Comparison of ENCODE assay signal across 9 cellular contexts in genomic region chr12:110600254-110600653, GRCh38. TPM values are rescaled to one million over a fixed set of nuclear protein-coding genes. Genes with fewer than 3 reads are reported as not detected.
DNase-seq lines count a peak whose midpoint lies in the region; ATAC-seq and TF ChIP-seq lines count a peak whose summit lies in the region.
"Had no signal": no experiment of that assay in that cellular context is flagged by ENCODE, and none has a peak within 500 bp of the region (broad histone marks: within the 10 kb centered on the region; RNA-seq: fewer than 3 reads in every experiment).

No MANE protein-coding gene starts in this region.

- H3K36me3 ChIP-seq in breast epithelium (no peaks in the 10 kb centered on the region), lower lobe of right lung (no peaks in the 10 kb centered on the region), prostate gland (no peaks in the 10 kb centered on the region)

- H3K4me3 ChIP-seq in breast epithelium, result no peak overlapping the region
- H3K4me3 ChIP-seq in lower lobe of right lung, result no peak overlapping the region
- no peak overlapping the region for H3K4me3 ChIP-seq in prostate gland
- H3K4me3 ChIP-seq: skin epidermis had no signal

- WGBS in prostate gland, result 39% methylated on average over 4 of the region's 4 CpGs

- H3K27ac ChIP-seq in breast epithelium (no peak overlapping the region), lower lobe of right lung (no peak overlapping the region), prostate gland (no peak overlapping the region)

- no peaks in the 10 kb centered on the region for H3K27me3 ChIP-seq in breast epithelium
- H3K27me3 ChIP-seq in lower lobe of right lung (ENCODE audit: low read depth), result no peaks in the 10 kb centered on the region
- no peaks in the 10 kb centered on the region for H3K27me3 ChIP-seq in prostate gland (replicated peaks; ENCODE audit: insufficient read depth)

- intact Hi-C loops in breast epithelium (cut with DNase I; ENCODE audit: low total_unique reads) (loop anchor here (5.0 kb wide), 2 partner anchors 88 to 1048 kb away; no protein-coding TSS in a partner anchor), lower lobe of right lung (cut with DNase I) (loop anchor here (5.0 kb wide), 1 partner anchor 88 kb away; no protein-coding TSS in a partner anchor), prostate gland (cut with DNase I) (loop anchor here (1.0 to 5.0 kb wide), 4 partner anchors 86 to 148 kb away; partner anchors contain the start of genes ARPC3, FAM216A and GPN3)

- no peaks in the 10 kb centered on the region for H3K4me1 ChIP-seq in breast epithelium
- peaks cover 7% of the 10 kb centered on the region for H3K4me1 ChIP-seq in lower lobe of right lung
- no peaks in the 10 kb centered on the region for H3K4me1 ChIP-seq in prostate gland (replicated peaks)

- TF ChIP-seq CTCF in breast epithelium (IDR thresholded peaks at IDR 0.05) (peak in 2 of 3 donors; percentile 59 to 66), lower lobe of right lung (IDR thresholded peaks at IDR 0.05) (peak; percentile 43), prostate gland (IDR thresholded peaks at IDR 0.05) (peak in 2 of 4 experiments; percentile 66 to 70)

- peak; percentile 65 to 75 for ATAC-seq in lower lobe of right lung
- ATAC-seq in HG03159 (IDR thresholded peaks at IDR 0.05; ENCODE audit: unreplicated experiment), result no peak
- no peak for ATAC-seq in GM19397 (IDR thresholded peaks at IDR 0.05; ENCODE audit: unreplicated experiment)

- no peak for TF ChIP-seq POLR2A in breast epithelium (IDR thresholded peaks at IDR 0.05)
- no peak for TF ChIP-seq POLR2A in prostate gland (IDR thresholded peaks at IDR 0.05)

- DNase-seq in NCI-H2107 treated with DMSO at 0.1 percent for 48 hours (lab: John Stamatoyannopoulos, UW; ENCODE audit: unreplicated experiment) (peak; percentile 55), NCI-H2107 (lab: John Stamatoyannopoulos, UW) (no peak), NCI-H1694 (lab: John Stamatoyannopoulos, UW) (peak; percentile 16), breast epithelium (ENCODE audit: low spot score in 2 of 2) (no peak), lower lobe of right lung (no peak), prostate gland (ENCODE audit: low spot score) (no peak)

- H3K9me3 ChIP-seq in breast epithelium (no peaks in the 10 kb centered on the region), lower lobe of right lung (no peaks in the 10 kb centered on the region), prostate gland (no peaks in the 10 kb centered on the region)

RNA-seq across cellular contexts. Expression of gene TCTN1, which starts 13.7 kb away (rescaled TPM):
- total RNA-seq in breast epithelium (10 to 100 TPM; 43.0 to 76.0 (median 56.3) TPM), lower lobe of right lung (40.1 TPM), prostate gland (10 to 100 TPM; 45.5 to 68.7 TPM)

RNA-seq across cellular contexts. Expression of gene PPTC7, which starts 17.1 kb away (rescaled TPM):
- total RNA-seq in breast epithelium (10 to 100 TPM; 21.6 to 31.9 (median 26.7) TPM), lower lobe of right lung (23.6 TPM), prostate gland (10 to 100 TPM; 11.2 to 21.8 TPM)

Comparison
In these comparisons a context has a peak if more than half of its experiments do, and no peak if none do; other contexts are left out.
1. DNase-seq: peak in NCI-H2107 treated with DMSO at 0.1 percent for 48 hours (single experiment) and NCI-H1694 (single experiment); none in NCI-H2107 (single experiment), breast epithelium (0 of 2), lower lobe of right lung (single experiment) and prostate gland (single experiment).
2. ATAC-seq: peak in lower lobe of right lung (2 of 2); none in HG03159 (single experiment) and GM19397 (single experiment).